ENCODE assay signal across 1 cellular context in the genomic region with DNA sequence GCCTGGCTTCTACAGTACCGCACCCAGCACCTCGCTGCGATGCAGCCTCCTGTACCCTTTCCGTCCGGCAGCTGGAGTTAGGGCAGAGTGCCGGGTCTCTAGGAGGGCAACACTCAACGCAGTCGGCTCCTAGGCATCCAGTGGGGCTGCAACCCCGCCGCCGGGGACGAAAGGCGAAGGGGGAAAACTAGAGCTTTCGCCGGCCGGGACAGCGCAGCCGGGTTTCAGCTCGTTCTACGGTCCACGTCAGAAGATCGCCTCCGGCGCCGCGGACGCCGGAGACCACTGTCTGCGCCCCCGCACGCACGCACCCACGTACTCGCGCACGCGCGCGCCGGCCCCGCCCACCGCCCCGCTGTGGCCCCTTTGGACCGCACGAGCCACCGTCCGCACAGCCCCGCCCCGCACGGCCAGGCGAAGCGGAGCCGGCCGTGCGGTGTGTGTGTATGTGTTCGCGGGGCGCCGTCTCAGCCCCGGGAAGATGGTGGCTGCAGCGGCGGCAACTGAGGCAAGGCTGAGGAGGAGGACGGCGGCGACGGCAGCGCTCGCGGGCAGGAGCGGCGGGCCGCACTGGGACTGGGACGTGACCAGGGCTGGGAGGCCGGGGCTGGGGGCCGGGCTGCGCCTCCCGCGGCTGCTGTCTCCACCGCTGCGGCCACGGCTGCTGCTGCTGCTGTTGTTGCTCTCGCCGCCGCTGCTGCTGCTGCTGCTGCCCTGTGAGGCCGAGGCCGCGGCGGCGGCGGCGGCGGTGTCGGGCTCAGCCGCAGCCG.
TF ChIP-seq lines count a peak whose summit lies in the region.

Gene ATRN, plus strand, starts transcription at position 392 of the 770 bp plus-strand sequence. Its CDS starts 90 bp downstream, at position 482.

TF ChIP-seq in K562, 482 proteins besides CTCF, POLR2A, EP300 and RAD21 (continued from another document and continues in another):
- TF ChIP-seq LCOR (CRISPR knock-in tag; IDR thresholded peaks at IDR 0.05) (0 out of 2 replicates have a peak, but pooled peaks have one; percentile 58), THRAP3 (IDR thresholded peaks at IDR 0.05; ENCODE audit: borderline replicate concordance) (no peak), NONO (IDR thresholded peaks at IDR 0.05; ENCODE audit: low read depth in 2 of 2, low read length in 1 of 2) (0 out of 4 replicates have a peak, but pooled peaks have one; percentile 25 to 46), HOXB6 (CRISPR knock-in tag; IDR thresholded peaks at IDR 0.05; ENCODE audit: borderline replicate concordance) (no peak), ATF3 (IDR thresholded peaks at IDR 0.05) (no peak), ATF3 (CRISPR knock-in tag; conservative IDR thresholded peaks at IDR 0.05) (no peak), BCOR (IDR thresholded peaks at IDR 0.05) (0 out of 2 replicates have a peak, but pooled peaks have one; percentile 5), KLF13 (tag; IDR thresholded peaks at IDR 0.05; ENCODE audit: borderline replicate concordance, low read depth) (peak; percentile 51; the same call in 1 of the 2 replicates), HDGF (IDR thresholded peaks at IDR 0.05) (no peak), SIN3A (IDR thresholded peaks at IDR 0.05; ENCODE audit: borderline replicate concordance in 2 of 2, control insufficient read depth in 1 of 2, low read depth in 2 of 2, low read length in 2 of 2) (peak; percentile 41 to 70; a peak in 3 of 4 replicates), STAG1 (CRISPR knock-in tag; IDR thresholded peaks at IDR 0.05; ENCODE audit: borderline replicate concordance) (no peak), CSDE1 (IDR thresholded peaks at IDR 0.05) (no peak), KLF16 (IDR thresholded peaks at IDR 0.05) (peak; percentile 26; the same call in 1 of the 2 replicates), CBX5 (IDR thresholded peaks at IDR 0.05; ENCODE audit: borderline replicate concordance, low read depth) (no peak), ZNF124 (CRISPR knock-in tag; IDR thresholded peaks at IDR 0.05) (0 out of 2 replicates have a peak, but pooled peaks have one; percentile 16), ZNF224 (CRISPR knock-in tag; IDR thresholded peaks at IDR 0.05) (no peak), ZNF311 (CRISPR knock-in tag; IDR thresholded peaks at IDR 0.05) (no peak), ZNF347 (CRISPR knock-in tag; IDR thresholded peaks at IDR 0.05; ENCODE audit: low read depth) (no peak), ZNF699 (CRISPR knock-in tag; IDR thresholded peaks at IDR 0.05; ENCODE audit: insufficient replicate concordance) (no peak), ZKSCAN8 (CRISPR knock-in tag; IDR thresholded peaks at IDR 0.05) (no peak), HMBOX1 (IDR thresholded peaks at IDR 0.05) (no peak), ZNF695 (CRISPR knock-in tag; IDR thresholded peaks at IDR 0.05) (no peak), REST (CRISPR knock-in tag; IDR thresholded peaks at IDR 0.05; ENCODE audit: low read depth) (0 out of 2 replicates have a peak, but pooled peaks have one; percentile 8), SMARCC2 (IDR thresholded peaks at IDR 0.05; ENCODE audit: low read depth) (no peak), BACH1 (tag; IDR thresholded peaks at IDR 0.05) (no peak), GATAD2A (IDR thresholded peaks at IDR 0.05) (no peak), KDM5B (IDR thresholded peaks at IDR 0.05; ENCODE audit: insufficient replicate concordance, low read depth, low read length) (peak; percentile 93), EZH2 (IDR thresholded peaks at IDR 0.05; ENCODE audit: borderline replicate concordance, low read depth, low read length) (no peak), ZC3H8 (IDR thresholded peaks at IDR 0.05) (no peak), NR2C2 (CRISPR knock-in tag; IDR thresholded peaks at IDR 0.05) (0 out of 2 replicates have a peak, but pooled peaks have one; percentile 53), NR2C2 (tag; IDR thresholded peaks at IDR 0.05) (peak; percentile 84)
- TF ChIP-seq, protein P1, sequence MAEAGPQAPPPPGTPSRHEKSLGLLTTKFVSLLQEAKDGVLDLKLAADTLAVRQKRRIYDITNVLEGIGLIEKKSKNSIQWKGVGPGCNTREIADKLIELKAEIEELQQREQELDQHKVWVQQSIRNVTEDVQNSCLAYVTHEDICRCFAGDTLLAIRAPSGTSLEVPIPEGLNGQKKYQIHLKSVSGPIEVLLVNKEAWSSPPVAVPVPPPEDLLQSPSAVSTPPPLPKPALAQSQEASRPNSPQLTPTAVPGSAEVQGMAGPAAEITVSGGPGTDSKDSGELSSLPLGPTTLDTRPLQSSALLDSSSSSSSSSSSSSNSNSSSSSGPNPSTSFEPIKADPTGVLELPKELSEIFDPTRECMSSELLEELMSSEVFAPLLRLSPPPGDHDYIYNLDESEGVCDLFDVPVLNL (CRISPR knock-in tag; IDR thresholded peaks at IDR 0.05; ENCODE audit: low read depth) = no peak
- TF ChIP-seq, protein P2, sequence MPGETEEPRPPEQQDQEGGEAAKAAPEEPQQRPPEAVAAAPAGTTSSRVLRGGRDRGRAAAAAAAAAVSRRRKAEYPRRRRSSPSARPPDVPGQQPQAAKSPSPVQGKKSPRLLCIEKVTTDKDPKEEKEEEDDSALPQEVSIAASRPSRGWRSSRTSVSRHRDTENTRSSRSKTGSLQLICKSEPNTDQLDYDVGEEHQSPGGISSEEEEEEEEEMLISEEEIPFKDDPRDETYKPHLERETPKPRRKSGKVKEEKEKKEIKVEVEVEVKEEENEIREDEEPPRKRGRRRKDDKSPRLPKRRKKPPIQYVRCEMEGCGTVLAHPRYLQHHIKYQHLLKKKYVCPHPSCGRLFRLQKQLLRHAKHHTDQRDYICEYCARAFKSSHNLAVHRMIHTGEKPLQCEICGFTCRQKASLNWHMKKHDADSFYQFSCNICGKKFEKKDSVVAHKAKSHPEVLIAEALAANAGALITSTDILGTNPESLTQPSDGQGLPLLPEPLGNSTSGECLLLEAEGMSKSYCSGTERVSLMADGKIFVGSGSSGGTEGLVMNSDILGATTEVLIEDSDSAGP (CRISPR knock-in tag; IDR thresholded peaks at IDR 0.05) = 0 out of 2 replicates have a peak, but pooled peaks have one; percentile 29
- TF ChIP-seq, protein P3, sequence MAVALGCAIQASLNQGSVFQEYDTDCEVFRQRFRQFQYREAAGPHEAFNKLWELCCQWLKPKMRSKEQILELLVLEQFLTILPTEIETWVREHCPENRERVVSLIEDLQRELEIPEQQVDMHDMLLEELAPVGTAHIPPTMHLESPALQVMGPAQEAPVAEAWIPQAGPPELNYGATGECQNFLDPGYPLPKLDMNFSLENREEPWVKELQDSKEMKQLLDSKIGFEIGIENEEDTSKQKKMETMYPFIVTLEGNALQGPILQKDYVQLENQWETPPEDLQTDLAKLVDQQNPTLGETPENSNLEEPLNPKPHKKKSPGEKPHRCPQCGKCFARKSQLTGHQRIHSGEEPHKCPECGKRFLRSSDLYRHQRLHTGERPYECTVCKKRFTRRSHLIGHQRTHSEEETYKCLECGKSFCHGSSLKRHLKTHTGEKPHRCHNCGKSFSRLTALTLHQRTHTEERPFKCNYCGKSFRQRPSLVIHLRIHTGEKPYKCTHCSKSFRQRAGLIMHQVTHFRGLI (CRISPR knock-in tag; IDR thresholded peaks at IDR 0.05) = no peak
- TF ChIP-seq, protein P4, sequence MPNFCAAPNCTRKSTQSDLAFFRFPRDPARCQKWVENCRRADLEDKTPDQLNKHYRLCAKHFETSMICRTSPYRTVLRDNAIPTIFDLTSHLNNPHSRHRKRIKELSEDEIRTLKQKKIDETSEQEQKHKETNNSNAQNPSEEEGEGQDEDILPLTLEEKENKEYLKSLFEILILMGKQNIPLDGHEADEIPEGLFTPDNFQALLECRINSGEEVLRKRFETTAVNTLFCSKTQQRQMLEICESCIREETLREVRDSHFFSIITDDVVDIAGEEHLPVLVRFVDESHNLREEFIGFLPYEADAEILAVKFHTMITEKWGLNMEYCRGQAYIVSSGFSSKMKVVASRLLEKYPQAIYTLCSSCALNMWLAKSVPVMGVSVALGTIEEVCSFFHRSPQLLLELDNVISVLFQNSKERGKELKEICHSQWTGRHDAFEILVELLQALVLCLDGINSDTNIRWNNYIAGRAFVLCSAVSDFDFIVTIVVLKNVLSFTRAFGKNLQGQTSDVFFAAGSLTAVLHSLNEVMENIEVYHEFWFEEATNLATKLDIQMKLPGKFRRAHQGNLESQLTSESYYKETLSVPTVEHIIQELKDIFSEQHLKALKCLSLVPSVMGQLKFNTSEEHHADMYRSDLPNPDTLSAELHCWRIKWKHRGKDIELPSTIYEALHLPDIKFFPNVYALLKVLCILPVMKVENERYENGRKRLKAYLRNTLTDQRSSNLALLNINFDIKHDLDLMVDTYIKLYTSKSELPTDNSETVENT (CRISPR knock-in tag; IDR thresholded peaks at IDR 0.05) = peak; percentile 32; the same call in 1 of the 2 replicates
